8 cellular contexts compared by ENCODE assay signal in the genomic region with DNA sequence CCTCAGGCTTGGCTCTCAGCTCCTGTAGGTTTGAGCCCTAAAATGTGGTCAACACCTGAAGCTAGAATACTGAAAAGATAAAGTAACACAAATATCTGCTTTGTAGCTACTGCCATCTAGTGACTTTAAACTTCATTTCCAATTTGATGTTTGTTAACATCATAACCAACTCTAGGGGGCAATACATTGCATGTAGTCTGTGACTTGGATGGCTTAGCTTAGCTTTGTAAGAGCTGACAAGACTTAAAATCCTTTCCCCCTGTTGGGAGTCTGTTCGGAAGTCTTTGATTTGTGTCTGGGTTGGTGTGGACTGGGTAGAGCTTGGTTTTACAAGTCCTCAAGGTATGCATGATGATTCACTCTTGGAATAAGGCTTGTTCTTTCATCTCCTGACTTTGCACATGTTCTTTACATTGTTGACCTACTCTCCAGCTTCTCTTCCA. TPM values are rescaled to one million over a fixed set of nuclear protein-coding genes. Genes with fewer than 3 reads are reported as not detected.
DNase-seq lines count a peak whose midpoint lies in the region; ATAC-seq and TF ChIP-seq lines count a peak whose summit lies in the region.

No MANE protein-coding gene starts in this region.

- H3K9ac ChIP-seq in DND-41 (ENCODE audit: low read depth, low read length), result no peak overlapping the region

- no peak overlapping the region for H3K4me3 ChIP-seq in DND-41 (ENCODE audit: low read depth in 1 of 2, low read length in 2 of 2)
- no peak overlapping the region for H3K4me3 ChIP-seq in Panc1 (ENCODE audit: low read depth in 2 of 2, low read length in 2 of 2)
- no peak overlapping the region for H3K4me3 ChIP-seq in dorsolateral prefrontal cortex
- no peak overlapping the region for H3K4me3 ChIP-seq in mucosa of descending colon

- TF ChIP-seq CTCF in DND-41 (IDR thresholded peaks at IDR 0.05; ENCODE audit: borderline replicate concordance, extremely low read depth, low read length, poor library complexity, severe bottlenecking) (peak; percentile 92), Panc1 (IDR thresholded peaks at IDR 0.05) (peak; percentile 81), dorsolateral prefrontal cortex (IDR thresholded peaks at IDR 0.05 in 54 of 56, conservative IDR thresholded peaks at IDR 0.05 in 2 of 56; ENCODE audit: low read depth in 1 of 56, partially characterized antibody in 56 of 56) (peak; percentile 36 to 86 (median 70)), mucosa of descending colon (IDR thresholded peaks at IDR 0.05) (no peak)

- no peaks in the 10 kb centered on the region for H4K20me1 ChIP-seq in DND-41 (ENCODE audit: insufficient read depth, low read length)

- DNase-seq in DND-41, result no peak
- DNase-seq in LHCN-M2 (ENCODE audit: low read depth), result peak; percentile 65
- no peak for DNase-seq in Panc1 (ENCODE audit: low read depth, low spot score)
- DNase-seq in dorsolateral prefrontal cortex, result no peak
- no peak for DNase-seq in mucosa of descending colon
- no peak for DNase-seq in stimulated activated CD4-positive, alpha-beta T cell treated with anti-CD3 and anti-CD28 coated beads, Interleukin-2, amount 100 ng/mL, for 48 hours

- in situ Hi-C loops in Panc1 (cut with HindIII; ENCODE audit: low pct_unique_long_range_greater_than_20kb, low sequenced_read_pairs), result no loop called here

- H3K9me3 ChIP-seq in DND-41 (ENCODE audit: insufficient read depth, low read length, severe bottlenecking), result no peaks in the 10 kb centered on the region
- H3K9me3 ChIP-seq in Panc1 (ENCODE audit: control insufficient read depth, insufficient read depth, low read depth, low read length), result no peaks in the 10 kb centered on the region
- no peaks in the 10 kb centered on the region for H3K9me3 ChIP-seq in mucosa of descending colon

- H3K27me3 ChIP-seq in DND-41 (ENCODE audit: insufficient read depth, low read length, poor library complexity), result peaks cover 3% of the 10 kb centered on the region
- H3K27me3 ChIP-seq in Panc1 (ENCODE audit: control insufficient read depth, insufficient read depth, low read length), result no peaks in the 10 kb centered on the region
- peaks cover 0 to 5% (median 0%) of the 10 kb centered on the region in 45 donors for H3K27me3 ChIP-seq in dorsolateral prefrontal cortex

- ATAC-seq in DND-41 (ENCODE audit: insufficient read depth, low read depth), result peak; percentile 82
- peak; percentile 91 for ATAC-seq in GM21390 (IDR thresholded peaks at IDR 0.05; ENCODE audit: unreplicated experiment)
- peak; percentile 51; the same call in 1 of the 2 replicates for ATAC-seq in Panc1
- ATAC-seq in mucosa of descending colon, result peak; percentile 78
- ATAC-seq in GM21526 (IDR thresholded peaks at IDR 0.05; ENCODE audit: low FRiP score, unreplicated experiment), result no peak

- H3K79me2 ChIP-seq in DND-41 (ENCODE audit: insufficient read depth, low read length), result no peaks in the 10 kb centered on the region

- BruUV-seq in Panc1 (replicated peaks; lab: Mats Ljungman, UMichigan), result no TSS peak

- CTCF ChIA-PET in Panc1 (lab: Charles Lee), result interaction anchor here (0.6 to 1.6 kb wide), 8 partner anchors 12 to 503 kb away, joined by 3 to 6 read pairs (median 3); no protein-coding TSS in a partner anchor

- no peak overlapping the region for H3K27ac ChIP-seq in DND-41 (ENCODE audit: low read length)
- H3K27ac ChIP-seq in Panc1 (ENCODE audit: low read length), result no peak overlapping the region
- no peak overlapping the region for H3K27ac ChIP-seq in dorsolateral prefrontal cortex

- no peak overlapping the region for H2AFZ ChIP-seq in DND-41 (ENCODE audit: low read depth, low read length)

- H3K4me1 ChIP-seq in DND-41 (ENCODE audit: insufficient read depth, low read length) (no peaks in the 10 kb centered on the region), Panc1 (ENCODE audit: control insufficient read depth, insufficient read depth, low read length) (no peaks in the 10 kb centered on the region), mucosa of descending colon (ENCODE audit: low read depth) (no peaks in the 10 kb centered on the region)

- H3K4me2 ChIP-seq in DND-41 (ENCODE audit: insufficient read depth, low read length), result no peak overlapping the region

- intact Hi-C loops in Panc1 (cut with micrococcal nuclease; ENCODE audit: unreplicated experiment) (no loop called here), dorsolateral prefrontal cortex (cut with DNase I) (no loop called here), mucosa of descending colon (cut with DNase I, micrococcal nuclease) (no loop called here)

- H3K36me3 ChIP-seq in DND-41 (ENCODE audit: insufficient read depth, low read length) (no peaks in the 10 kb centered on the region), Panc1 (ENCODE audit: control insufficient read depth, insufficient read depth, low read length) (no peaks in the 10 kb centered on the region), mucosa of descending colon (ENCODE audit: low read depth) (no peaks in the 10 kb centered on the region)

- POLR2A ChIA-PET in Panc1 (lab: Charles Lee), result no interaction called here

RNA-seq across cellular contexts. Expression of gene SCN11A, which starts 51.7 kb away (rescaled TPM):
- not detected in 2 replicates for total RNA-seq in LHCN-M2 (2014; rRNA removed)
- polyA plus RNA-seq in LHCN-M2 (2012), result not detected
- not detected for total RNA-seq in Panc1 (2021; ENCODE audit: unreplicated experiment)
- not detected for polyA plus RNA-seq in Panc1 (2012; ENCODE audit: insufficient read length)
- 1 to 10 TPM in 13 of 120 experiments, under 1 TPM in 107; 0.19 to 1.4 (median 0.68) TPM for total RNA-seq in dorsolateral prefrontal cortex
- total RNA-seq in mucosa of descending colon, result 1 to 10 TPM in 1 of 3 donors, under 1 TPM in 2; 0.23 to 2.1 (median 0.27) TPM

RNA-seq across cellular contexts. Expression of gene WDR48, which starts 51.8 kb away (rescaled TPM):
- 16.6 and 19.1 TPM in 2 replicates for total RNA-seq in LHCN-M2 (2014; rRNA removed)
- 7.8 TPM for polyA plus RNA-seq in LHCN-M2 (2012)
- total RNA-seq in Panc1 (2021; ENCODE audit: unreplicated experiment), result 15.7 TPM
- 9.5 TPM for polyA plus RNA-seq in Panc1 (2012; ENCODE audit: insufficient read length)
- 10 to 100 TPM; 45.0 to 93.1 (median 69.8) TPM for total RNA-seq in dorsolateral prefrontal cortex
- total RNA-seq in mucosa of descending colon, result 10 to 100 TPM; 33.0 to 46.8 (median 37.5) TPM
